ENCODE assay signal across 1 cellular context in genomic region chr19:38901683-38902082, GRCh38.
TF ChIP-seq lines count a peak whose summit lies in the region.

No MANE protein-coding gene starts in this region.

TF ChIP-seq in HEK293, 187 proteins besides CTCF, POLR2A, EP300 and RAD21:
- TF ChIP-seq HIC1 (tag by site-specific recombination; IDR thresholded peaks at IDR 0.05) (0 out of 2 replicates have a peak, but pooled peaks have one; percentile 6), ZNF473 (tag by site-specific recombination; IDR thresholded peaks at IDR 0.05) (no peak), KLF16 (tag by site-specific recombination; IDR thresholded peaks at IDR 0.05) (0 out of 2 replicates have a peak, but pooled peaks have one; percentile 23), SETDB1 (IDR thresholded peaks at IDR 0.05; ENCODE audit: insufficient read length, low read length) (peak; percentile 49), ZNF580 (tag by site-specific recombination; IDR thresholded peaks at IDR 0.05) (0 out of 2 replicates have a peak, but pooled peaks have one; percentile 36), ZBTB11 (tag by site-specific recombination; conservative IDR thresholded peaks at IDR 0.05; ENCODE audit: low read depth) (0 out of 2 replicates have a peak, but pooled peaks have one; percentile 16), ZNF544 (tag by site-specific recombination; IDR thresholded peaks at IDR 0.05) (no peak), ZNF664 (tag by site-specific recombination; IDR thresholded peaks at IDR 0.05) (peak; percentile 54; the same call in 1 of the 2 replicates), ZSCAN16 (tag by site-specific recombination; IDR thresholded peaks at IDR 0.05) (0 out of 2 replicates have a peak, but pooled peaks have one; percentile 40), ZNF585B (tag by site-specific recombination; IDR thresholded peaks at IDR 0.05) (no peak)
- TF ChIP-seq, protein P1, sequence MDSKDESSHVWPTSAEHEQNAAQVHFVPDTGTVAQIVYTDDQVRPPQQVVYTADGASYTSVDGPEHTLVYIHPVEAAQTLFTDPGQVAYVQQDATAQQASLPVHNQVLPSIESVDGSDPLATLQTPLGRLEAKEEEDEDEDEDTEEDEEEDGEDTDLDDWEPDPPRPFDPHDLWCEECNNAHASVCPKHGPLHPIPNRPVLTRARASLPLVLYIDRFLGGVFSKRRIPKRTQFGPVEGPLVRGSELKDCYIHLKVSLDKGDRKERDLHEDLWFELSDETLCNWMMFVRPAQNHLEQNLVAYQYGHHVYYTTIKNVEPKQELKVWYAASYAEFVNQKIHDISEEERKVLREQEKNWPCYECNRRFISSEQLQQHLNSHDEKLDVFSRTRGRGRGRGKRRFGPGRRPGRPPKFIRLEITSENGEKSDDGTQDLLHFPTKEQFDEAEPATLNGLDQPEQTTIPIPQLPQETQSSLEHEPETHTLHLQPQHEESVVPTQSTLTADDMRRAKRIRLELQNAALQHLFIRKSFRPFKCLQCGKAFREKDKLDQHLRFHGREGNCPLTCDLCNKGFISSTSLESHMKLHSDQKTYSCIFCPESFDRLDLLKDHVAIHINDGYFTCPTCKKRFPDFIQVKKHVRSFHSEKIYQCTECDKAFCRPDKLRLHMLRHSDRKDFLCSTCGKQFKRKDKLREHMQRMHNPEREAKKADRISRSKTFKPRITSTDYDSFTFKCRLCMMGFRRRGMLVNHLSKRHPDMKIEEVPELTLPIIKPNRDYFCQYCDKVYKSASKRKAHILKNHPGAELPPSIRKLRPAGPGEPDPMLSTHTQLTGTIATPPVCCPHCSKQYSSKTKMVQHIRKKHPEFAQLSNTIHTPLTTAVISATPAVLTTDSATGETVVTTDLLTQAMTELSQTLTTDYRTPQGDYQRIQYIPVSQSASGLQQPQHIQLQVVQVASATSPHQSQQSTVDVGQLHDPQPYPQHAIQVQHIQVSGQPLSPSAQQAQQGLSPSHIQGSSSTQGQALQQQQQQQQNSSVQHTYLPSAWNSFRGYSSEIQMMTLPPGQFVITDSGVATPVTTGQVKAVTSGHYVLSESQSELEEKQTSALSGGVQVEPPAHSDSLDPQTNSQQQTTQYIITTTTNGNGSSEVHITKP (tag by site-specific recombination; IDR thresholded peaks at IDR 0.05), result peak; percentile 28; the same call in 1 of the 2 replicates
